3 cellular contexts compared by ENCODE assay signal in genomic region chr10:107542607-107543006, GRCh38.
TF ChIP-seq lines count a peak whose summit lies in the region.

No MANE protein-coding gene starts in this region.

TF ChIP-seq in GM23338, 12 proteins besides CTCF, POLR2A, EP300 and RAD21 (continued from another document and continues in another):
- TF ChIP-seq STAT1 (IDR thresholded peaks at IDR 0.05; ENCODE audit: unreplicated experiment) (no peak), ZNF331 (CRISPR knock-in tag; IDR thresholded peaks at IDR 0.05; ENCODE audit: low read depth) (no peak), NANOG (IDR thresholded peaks at IDR 0.05; ENCODE audit: borderline replicate concordance) (no peak), ZNF462 (CRISPR knock-in tag; IDR thresholded peaks at IDR 0.05) (no peak), ETS1 (IDR thresholded peaks at IDR 0.05) (no peak)

TF ChIP-seq in WTC11, 78 proteins besides CTCF, POLR2A, EP300 and RAD21 (continued from another document):
- TF ChIP-seq MAX (CRISPR knock-in tag; IDR thresholded peaks at IDR 0.05) (no peak), EMX1 (CRISPR knock-in tag; IDR thresholded peaks at IDR 0.05) (no peak)

TF ChIP-seq in H1, 55 proteins besides CTCF, POLR2A, EP300 and RAD21:
- TF ChIP-seq POU5F1 (IDR thresholded peaks at IDR 0.05; ENCODE audit: low read depth, low read length), result peak; percentile 69; the same call in 1 of the 2 replicates
- no peak for TF ChIP-seq EZH2 (IDR thresholded peaks at IDR 0.05; ENCODE audit: low read depth, low read length, severe bottlenecking)
